ENCODE assay signal across 25 cellular contexts in genomic region chr2:166671831-166672230, GRCh38.
DNase-seq lines count a peak whose midpoint lies in the region; ATAC-seq, FAIRE-seq and TF ChIP-seq lines count a peak whose summit lies in the region.
"Had no signal": no experiment of that assay in that cellular context is flagged by ENCODE, and none has a peak within 500 bp of the region (broad histone marks: within the 10 kb centered on the region; RNA-seq: fewer than 3 reads in every experiment).

No MANE protein-coding gene starts in this region.

- H4K20me1 ChIP-seq in PC-3 (ENCODE audit: low read length) = no peaks in the 10 kb centered on the region
- H4K20me1 ChIP-seq in astrocyte (ENCODE audit: insufficient read depth, low read length) = no peaks in the 10 kb centered on the region
- H4K20me1 ChIP-seq: BLaER1 had no signal

- no peaks in the 10 kb centered on the region for H3K36me3 ChIP-seq in PC-3 (ENCODE audit: low read depth, low read length)
- H3K36me3 ChIP-seq in astrocyte (ENCODE audit: insufficient read depth, low read length) = no peaks in the 10 kb centered on the region
- H3K36me3 ChIP-seq in heart left ventricle = no peaks in the 10 kb centered on the region
- H3K36me3 ChIP-seq: BLaER1, HAP-1, Peyer's patch had no signal

- peak; percentile 5 for DNase-seq in Ammon's horn (ENCODE audit: low spot score)
- no peak for DNase-seq in PC-3
- peak; percentile 14 for DNase-seq in astrocyte (ENCODE audit: low read depth)
- peak; percentile 63 for DNase-seq in fibroblast of the aortic adventitia (ENCODE audit: low read depth)
- no peak for DNase-seq in heart left ventricle
- DNase-seq in NCI-H2081 treated with DMSO at 0.1 percent for 48 hours (lab: John Stamatoyannopoulos, UW) = no peak
- DNase-seq in DMS53 treated with DMSO at 0.1 percent for 48 hours (lab: John Stamatoyannopoulos, UW; ENCODE audit: unreplicated experiment) = no peak
- no peak for DNase-seq in stimulated activated CD4-positive, alpha-beta T cell treated with anti-CD3 and anti-CD28 coated beads, Interleukin-4, amount 100 ng/mL, for 4 hours
- DNase-seq: 8988T; CD4-positive, CD25-positive, alpha-beta regulatory T cell; DMS153; NCI-H1048; NCI-H1417; NCI-H1694; NCI-H2029 treated with DMSO at 0.1 percent for 48 hours; NCI-H2227 treated with DMSO at 0.1 percent for 48 hours; NCI-H526 treated with DMSO at 0.1 percent for 48 hours; Peyer's patch; SHP77 treated with DMSO at 0.1 percent for 48 hours had no signal

- no peaks in the 10 kb centered on the region for H3K9me3 Mint-ChIP-seq in astrocyte (ENCODE audit: unreplicated experiment)

- ATAC-seq in PC-3 (peak; percentile 38), heart left ventricle (no peak)
- ATAC-seq: GM23338 had no signal

- no peak overlapping the region for H3K27ac Mint-ChIP-seq in astrocyte (ENCODE audit: unreplicated experiment)
- H3K27ac Mint-ChIP-seq: CD4-positive, CD25-positive, alpha-beta regulatory T cell; GM23338; IgD-negative memory B cell had no signal

- 22 to 32% (median 28%) methylated on average over 1 of the region's 1 CpG for WGBS in heart left ventricle, 4 donors

- no peaks in the 10 kb centered on the region for H3K27me3 Mint-ChIP-seq in astrocyte (ENCODE audit: low read depth, unreplicated experiment)
- H3K27me3 Mint-ChIP-seq: CD4-positive, CD25-positive, alpha-beta regulatory T cell; IgD-negative memory B cell had no signal

- peak overlapping the region; percentile 9 for H3K4me2 ChIP-seq in PC-3 (ENCODE audit: low read length)
- no peak overlapping the region for H3K4me2 ChIP-seq in astrocyte (ENCODE audit: low read length)
- H3K4me2 ChIP-seq: BLaER1, GM23338, KMS-11 had no signal

- no peak overlapping the region for H3K9ac ChIP-seq in PC-3 (ENCODE audit: low read length)
- H3K9ac ChIP-seq in astrocyte (ENCODE audit: low read length) = no peak overlapping the region
- H3K9ac ChIP-seq: BLaER1, KMS-11 had no signal

- no peaks in the 10 kb centered on the region for H3K9me2 ChIP-seq in PC-3 (replicated peaks; ENCODE audit: low read length)

- POLR2A ChIA-PET in PC-3 (lab: Charles Lee; ENCODE audit: unreplicated experiment) = no interaction called here

- CTCF ChIA-PET in PC-3 (lab: Charles Lee) = no interaction called here

- intact Hi-C loops in PC-3 (cut with micrococcal nuclease) (loop anchor here (1.0 kb wide), 1 partner anchor 13 kb away; no protein-coding TSS in a partner anchor), heart left ventricle (cut with DNase I) (no loop called here)

- no peaks in the 10 kb centered on the region for H3K36me3 Mint-ChIP-seq in astrocyte (ENCODE audit: low read depth, unreplicated experiment)
- H3K36me3 Mint-ChIP-seq: CD4-positive, CD25-positive, alpha-beta regulatory T cell; IgD-negative memory B cell had no signal

- no TSS peak for BruUV-seq in PC-3 (replicated peaks; lab: Mats Ljungman, UMichigan)

- H3K79me2 ChIP-seq in PC-3 (ENCODE audit: low read length) (no peaks in the 10 kb centered on the region), astrocyte (ENCODE audit: insufficient read depth, low read length) (no peaks in the 10 kb centered on the region)

- H3K4me3 Mint-ChIP-seq in astrocyte (ENCODE audit: unreplicated experiment) = no peak overlapping the region
- H3K4me3 Mint-ChIP-seq: CD4-positive, CD25-positive, alpha-beta regulatory T cell; GM23338; IgD-negative memory B cell had no signal

- no peaks in the 10 kb centered on the region for H3K27me3 ChIP-seq in PC-3 (ENCODE audit: low read length)
- no peaks in the 10 kb centered on the region for H3K27me3 ChIP-seq in astrocyte (ENCODE audit: insufficient read depth, low read length)
- no peaks in the 10 kb centered on the region for H3K27me3 ChIP-seq in heart left ventricle
- H3K27me3 ChIP-seq: BLaER1, Peyer's patch had no signal

- TF ChIP-seq CTCF in PC-3 (conservative IDR thresholded peaks at IDR 0.05; ENCODE audit: low read depth, low read length) (no peak), astrocyte (IDR thresholded peaks at IDR 0.05; ENCODE audit: insufficient read depth, low read depth, low read length) (no peak), fibroblast of the aortic adventitia (IDR thresholded peaks at IDR 0.05; ENCODE audit: insufficient read depth, low read length) (no peak), heart left ventricle (IDR thresholded peaks at IDR 0.05) (no peak)

- FAIRE-seq in astrocyte (lab: Jason Lieb, UNC) = no peak
- FAIRE-seq: GM18507 had no signal

- TF ChIP-seq POLR2A in heart left ventricle (IDR thresholded peaks at IDR 0.05) = no peak

- H2AFZ ChIP-seq in PC-3 (ENCODE audit: low read length) = no peak overlapping the region
- no peak overlapping the region for H2AFZ ChIP-seq in astrocyte (ENCODE audit: low read depth, low read length)
- H2AFZ ChIP-seq: GM23338 had no signal

- peaks cover 12% of the 10 kb centered on the region for H3K4me1 ChIP-seq in PC-3 (ENCODE audit: insufficient read depth, low read length)
- no peaks in the 10 kb centered on the region for H3K4me1 ChIP-seq in astrocyte (ENCODE audit: insufficient read depth, low read length)
- peaks cover 0 to 10% (median 0%) of the 10 kb centered on the region in 12 donors for H3K4me1 ChIP-seq in heart left ventricle
- H3K4me1 ChIP-seq: BLaER1, HAP-1, Peyer's patch had no signal

- H3K4me1 Mint-ChIP-seq in astrocyte (ENCODE audit: low read depth, unreplicated experiment) = no peaks in the 10 kb centered on the region
- H3K4me1 Mint-ChIP-seq: CD4-positive, CD25-positive, alpha-beta regulatory T cell; GM23338; IgD-negative memory B cell had no signal

- H3K9me3 ChIP-seq in PC-3 (ENCODE audit: low read length) (no peaks in the 10 kb centered on the region), astrocyte (ENCODE audit: insufficient read depth, low read depth, low read length) (no peaks in the 10 kb centered on the region), heart left ventricle (no peaks in the 10 kb centered on the region)
- H3K9me3 ChIP-seq: Peyer's patch had no signal

- H3K4me3 ChIP-seq in PC-3 (ENCODE audit: low read length) = no peak overlapping the region
- H3K4me3 ChIP-seq in astrocyte (ENCODE audit: insufficient read depth, low read depth, low read length) = no peak overlapping the region
- H3K4me3 ChIP-seq in fibroblast of the aortic adventitia (ENCODE audit: low read depth, low read length) = no peak overlapping the region
- no peak overlapping the region for H3K4me3 ChIP-seq in heart left ventricle
- H3K4me3 ChIP-seq: BLaER1, GM23338, HAP-1, Peyer's patch had no signal

- H3K27ac ChIP-seq in PC-3 (ENCODE audit: low read length) (no peak overlapping the region), astrocyte (ENCODE audit: low read depth, low read length) (no peak overlapping the region), heart left ventricle (no peak overlapping the region)
- H3K27ac ChIP-seq: BLaER1, KMS-11, Peyer's patch had no signal

- H3F3A ChIP-seq in PC-3 (ENCODE audit: low read length, unreplicated experiment) = no peaks in the 10 kb centered on the region

Comparison
In these comparisons a context has a peak if more than half of its experiments do, and no peak if none do; other contexts are left out.
1. DNase-seq: peak in Ammon's horn (single experiment), astrocyte (single experiment) and fibroblast of the aortic adventitia (single experiment); none in PC-3 (single experiment), heart left ventricle (0 of 5), NCI-H2081 treated with DMSO at 0.1 percent for 48 hours (single experiment), DMS53 treated with DMSO at 0.1 percent for 48 hours (single experiment) and stimulated activated CD4-positive, alpha-beta T cell treated with anti-CD3 and anti-CD28 coated beads, Interleukin-4, amount 100 ng/mL, for 4 hours (0 of 2).